12 cellular contexts compared by ENCODE assay signal in the genomic region with DNA sequence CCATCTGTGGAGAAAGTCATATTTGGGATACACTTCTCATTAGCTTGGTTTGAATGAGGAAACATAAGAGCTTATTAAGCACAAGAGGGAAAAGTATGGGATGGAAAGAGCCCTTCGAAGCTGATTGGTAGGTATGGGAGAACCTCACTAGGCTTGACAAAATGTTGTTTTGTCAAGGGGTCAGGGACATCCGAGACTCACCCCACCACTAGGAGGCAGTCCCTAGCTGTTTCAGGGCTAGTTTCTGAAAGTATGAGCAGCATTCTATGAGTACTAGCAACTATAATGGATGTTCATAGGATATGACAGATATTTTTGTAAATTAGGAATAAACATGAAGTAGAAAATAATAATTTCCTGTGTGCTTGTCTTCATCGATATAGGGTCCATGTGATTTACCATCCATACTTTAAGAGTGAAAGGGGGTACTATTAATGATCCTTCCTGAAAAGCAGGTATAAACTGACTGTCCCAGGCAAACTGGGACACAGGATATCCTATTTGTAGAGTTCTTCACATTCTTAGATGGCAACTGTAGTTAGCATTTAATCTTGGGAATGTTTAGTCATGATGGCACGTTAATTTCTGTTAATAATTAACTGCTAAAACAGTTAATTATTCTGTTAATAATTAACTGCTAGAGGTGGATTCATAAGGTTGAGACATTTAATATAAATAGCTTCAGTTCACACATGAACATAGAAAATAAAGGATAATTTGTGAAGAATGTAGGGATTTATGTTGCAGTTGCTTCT. TPM values are rescaled to one million over a fixed set of nuclear protein-coding genes. Genes with fewer than 3 reads are reported as not detected.
DNase-seq lines count a peak whose midpoint lies in the region; ATAC-seq and TF ChIP-seq lines count a peak whose summit lies in the region.
"Had no signal": no experiment of that assay in that cellular context is flagged by ENCODE, and none has a peak within 500 bp of the region (broad histone marks: within the 10 kb centered on the region; RNA-seq: fewer than 3 reads in every experiment).

No MANE protein-coding gene starts in this region.

- no peak for TF ChIP-seq POLR2A in GM18505 (IDR thresholded peaks at IDR 0.05; ENCODE audit: borderline replicate concordance, extremely low read depth, insufficient read depth, insufficient read length)

- no peak overlapping the region for H3K4me3 ChIP-seq in MM.1S (ENCODE audit: low read length)
- H3K4me3 ChIP-seq: lung had no signal

- H3K9me3 ChIP-seq in MM.1S (replicated peaks; ENCODE audit: insufficient read depth, low read length), result no peaks in the 10 kb centered on the region

- H3K79me2 ChIP-seq in MM.1S (ENCODE audit: low read length), result no peaks in the 10 kb centered on the region

- no peak overlapping the region for H3K9ac ChIP-seq in MM.1S (ENCODE audit: low read length)

- H3K27me3 ChIP-seq in MM.1S (replicated peaks; ENCODE audit: insufficient read depth, low read length), result no peaks in the 10 kb centered on the region

- TF ChIP-seq CTCF in 22Rv1 (IDR thresholded peaks at IDR 0.05), result peak; percentile 66
- TF ChIP-seq CTCF in MM.1S (IDR thresholded peaks at IDR 0.05; ENCODE audit: low read length), result peak; percentile 58

- no peaks in the 10 kb centered on the region for H3K4me1 ChIP-seq in MM.1S (ENCODE audit: low read length)

- in situ Hi-C loops in G401 (cut with HindIII; ENCODE audit: low sequenced_read_pairs), result no loop called here

- H3F3A ChIP-seq in MM.1S (ENCODE audit: insufficient read depth, low read length), result no peaks in the 10 kb centered on the region

- H3K27ac ChIP-seq in 22Rv1 (peak overlapping the region; percentile 90), MM.1S (ENCODE audit: low read length) (no peak overlapping the region)

- no peaks in the 10 kb centered on the region for H4K20me1 ChIP-seq in MM.1S (ENCODE audit: insufficient read depth, low read length)

- H3K9me2 ChIP-seq in MM.1S (replicated peaks; ENCODE audit: insufficient read depth, low read length), result no peaks in the 10 kb centered on the region

- ATAC-seq in GM18517 (IDR thresholded peaks at IDR 0.05; ENCODE audit: unreplicated experiment), result no peak
- no peak for ATAC-seq in GM18505 (IDR thresholded peaks at IDR 0.05; ENCODE audit: unreplicated experiment)

- H2AFZ ChIP-seq in MM.1S (ENCODE audit: low read length), result no peak overlapping the region

- no peaks in the 10 kb centered on the region for H3K36me3 ChIP-seq in MM.1S (replicated peaks; ENCODE audit: insufficient read depth, low read length)

- peak; percentile 9 for DNase-seq in G401 (ENCODE audit: low spot score)
- DNase-seq in MM.1S, result peak; percentile 30
- DNase-seq in dermis blood vessel endothelial cell, result peak; percentile 21
- no peak for DNase-seq in activated effector memory CD4-positive, alpha-beta T cell treated with Interleukin-2 at 50 U/mL for 16 hours
- no peak for DNase-seq in stimulated activated CD4-positive, alpha-beta T cell treated with anti-CD3 and anti-CD28 coated beads, Interleukin-4, amount 100 ng/mL, for 24 hours
- DNase-seq: activated naive CD4-positive, alpha-beta T cell treated with anti-CD3 and anti-CD28 coated beads, Interleukin-2, amount 10 ng/mL, durations not matched to agents 7 days and 5 days; NCI-H510A; stimulated activated naive B cell treated with anti-CD40 and anti-IgM and Interleukin-4, amounts not matched to agents 10 μg/mL and 1 μg/mL and 100 μg/mL, for 72 hours had no signal

- no peak overlapping the region for H3K4me2 ChIP-seq in MM.1S (ENCODE audit: low read depth, low read length)

RNA-seq across cellular contexts. Expression of a gene that starts 28.4 kb away (rescaled TPM):
- total RNA-seq in G401 (2014; rRNA removed; shearing (Covaris generic)), result 0.68 and 0.81 TPM in 2 replicates
- total RNA-seq in dermis blood vessel endothelial cell, result 0.34 TPM in 1 of 2 replicates, not detected in the other

Comparison
In these comparisons a context has a peak if more than half of its experiments do, and no peak if none do; other contexts are left out.
1. DNase-seq: peak in G401 (single experiment), MM.1S (single experiment) and dermis blood vessel endothelial cell (single experiment); none in activated effector memory CD4-positive, alpha-beta T cell treated with Interleukin-2 at 50 U/mL for 16 hours (single experiment) and stimulated activated CD4-positive, alpha-beta T cell treated with anti-CD3 and anti-CD28 coated beads, Interleukin-4, amount 100 ng/mL, for 24 hours (single experiment).